In the genomic region with DNA sequence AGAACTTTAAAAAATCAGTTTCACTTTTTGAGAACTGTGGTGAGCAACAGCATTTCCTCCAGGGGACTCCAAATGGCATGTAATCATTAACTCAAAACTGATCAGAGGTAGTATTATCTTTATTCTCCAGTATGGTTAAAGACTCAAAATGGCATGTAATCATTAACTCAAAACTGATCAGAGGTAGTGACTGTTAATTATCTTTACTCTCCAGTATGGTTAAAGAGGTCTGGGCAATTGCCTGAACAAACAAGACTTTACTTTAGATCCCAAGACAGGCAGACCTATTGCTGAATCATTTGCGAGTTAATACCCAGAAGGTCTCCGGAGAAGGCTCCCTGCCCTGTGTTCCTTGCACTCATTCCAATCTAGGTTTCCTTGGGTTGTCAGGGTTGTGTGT, we compare ENCODE assay signal across 2 cellular contexts.
TF ChIP-seq lines count a peak whose summit lies in the region.

No MANE protein-coding gene starts in this region.

TF ChIP-seq in K562, 482 proteins besides CTCF, POLR2A, EP300 and RAD21:
- TF ChIP-seq KAT8 (IDR thresholded peaks at IDR 0.05; ENCODE audit: low read depth), result no peak
- no peak for TF ChIP-seq MLLT1 (IDR thresholded peaks at IDR 0.05)
- no peak for TF ChIP-seq BRF2 (IDR thresholded peaks at IDR 0.05; ENCODE audit: borderline replicate concordance, insufficient read depth, insufficient read length)
- no peak for TF ChIP-seq TBL1XR1 (IDR thresholded peaks at IDR 0.05; ENCODE audit: low read length in 2 of 2)
- peak; percentile 51; the same call in 1 of the 2 replicates for TF ChIP-seq TAL1 (IDR thresholded peaks at IDR 0.05)
- TF ChIP-seq ZNF316 (IDR thresholded peaks at IDR 0.05), result 0 out of 2 replicates have a peak, but pooled peaks have one; percentile 6
- no peak for TF ChIP-seq HDAC3 (IDR thresholded peaks at IDR 0.05; ENCODE audit: borderline replicate concordance, partially characterized antibody)
- TF ChIP-seq CBFA2T2 (conservative IDR thresholded peaks at IDR 0.05), result peak; percentile 38; the same call in 1 of the 2 replicates
- peak; percentile 67 for TF ChIP-seq CBFA2T3 (IDR thresholded peaks at IDR 0.05)
- no peak for TF ChIP-seq FOXO4 (CRISPR knock-in tag; IDR thresholded peaks at IDR 0.05)
- no peak for TF ChIP-seq CBX3 (IDR thresholded peaks at IDR 0.05; ENCODE audit: borderline replicate concordance in 1 of 2, low read length in 2 of 2)
- TF ChIP-seq TCF3 (CRISPR knock-in tag; IDR thresholded peaks at IDR 0.05), result peak; percentile 43; the same call in 1 of the 2 replicates
- TF ChIP-seq ARID1B (IDR thresholded peaks at IDR 0.05), result peak; percentile 40
- TF ChIP-seq, protein P1, sequence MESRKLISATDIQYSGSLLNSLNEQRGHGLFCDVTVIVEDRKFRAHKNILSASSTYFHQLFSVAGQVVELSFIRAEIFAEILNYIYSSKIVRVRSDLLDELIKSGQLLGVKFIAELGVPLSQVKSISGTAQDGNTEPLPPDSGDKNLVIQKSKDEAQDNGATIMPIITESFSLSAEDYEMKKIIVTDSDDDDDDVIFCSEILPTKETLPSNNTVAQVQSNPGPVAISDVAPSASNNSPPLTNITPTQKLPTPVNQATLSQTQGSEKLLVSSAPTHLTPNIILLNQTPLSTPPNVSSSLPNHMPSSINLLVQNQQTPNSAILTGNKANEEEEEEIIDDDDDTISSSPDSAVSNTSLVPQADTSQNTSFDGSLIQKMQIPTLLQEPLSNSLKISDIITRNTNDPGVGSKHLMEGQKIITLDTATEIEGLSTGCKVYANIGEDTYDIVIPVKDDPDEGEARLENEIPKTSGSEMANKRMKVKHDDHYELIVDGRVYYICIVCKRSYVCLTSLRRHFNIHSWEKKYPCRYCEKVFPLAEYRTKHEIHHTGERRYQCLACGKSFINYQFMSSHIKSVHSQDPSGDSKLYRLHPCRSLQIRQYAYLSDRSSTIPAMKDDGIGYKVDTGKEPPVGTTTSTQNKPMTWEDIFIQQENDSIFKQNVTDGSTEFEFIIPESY (CRISPR knock-in tag; IDR thresholded peaks at IDR 0.05), result no peak
- TF ChIP-seq FOXA3 (CRISPR knock-in tag; conservative IDR thresholded peaks at IDR 0.05 in 1 of 2, IDR thresholded peaks at IDR 0.05 in 1 of 2), result peak; percentile 44 to 57; a peak in 2 of 4 replicates
- TF ChIP-seq C11orf30 (IDR thresholded peaks at IDR 0.05; ENCODE audit: low read depth), result peak; percentile 36; the same call in 1 of the 2 replicates

TF ChIP-seq in HEK293T, 16 proteins besides CTCF, POLR2A, EP300 and RAD21:
- TF ChIP-seq ARNT (IDR thresholded peaks at IDR 0.05) (no peak), TARDBP (IDR thresholded peaks at IDR 0.05) (no peak), NFRKB (IDR thresholded peaks at IDR 0.05) (no peak), LEF1 (IDR thresholded peaks at IDR 0.05; ENCODE audit: borderline replicate concordance) (no peak), ELF4 (IDR thresholded peaks at IDR 0.05) (no peak), CTBP1 (IDR thresholded peaks at IDR 0.05; ENCODE audit: borderline replicate concordance) (no peak), SP1 (IDR thresholded peaks at IDR 0.05) (no peak), HDGF (IDR thresholded peaks at IDR 0.05; ENCODE audit: borderline replicate concordance) (no peak), SUZ12 (IDR thresholded peaks at IDR 0.05) (no peak), BHLHE40 (IDR thresholded peaks at IDR 0.05; ENCODE audit: borderline replicate concordance) (no peak), ZNF384 (IDR thresholded peaks at IDR 0.05) (no peak)
